14 cellular contexts compared by ENCODE assay signal in the genomic region with DNA sequence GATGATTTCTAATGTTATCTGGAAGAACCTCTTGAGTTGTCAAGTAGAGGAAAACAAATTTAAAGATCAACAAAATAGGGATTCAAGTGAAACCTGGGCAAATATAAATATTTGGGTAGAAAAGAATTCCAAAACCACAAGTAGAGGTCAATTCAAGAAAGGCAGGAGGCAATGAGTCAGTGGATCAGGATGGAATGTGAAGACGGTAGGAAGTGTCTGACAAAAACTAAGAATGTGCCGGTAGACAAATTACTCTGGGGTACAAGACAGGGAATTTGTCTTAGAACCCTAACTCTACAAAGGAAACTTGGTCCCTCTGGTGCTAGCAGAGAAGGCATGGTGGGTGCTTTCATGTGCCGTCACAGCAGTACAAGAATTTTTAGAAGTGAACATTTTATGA. TPM values are rescaled to one million over a fixed set of nuclear protein-coding genes. Genes with fewer than 3 reads are reported as not detected.
DNase-seq lines count a peak whose midpoint lies in the region; ATAC-seq, FAIRE-seq and TF ChIP-seq lines count a peak whose summit lies in the region.
"Had no signal": no experiment of that assay in that cellular context is flagged by ENCODE, and none has a peak within 500 bp of the region (broad histone marks: within the 10 kb centered on the region; RNA-seq: fewer than 3 reads in every experiment).

No MANE protein-coding gene starts in this region.

- BruUV-seq in HepG2 (replicated peaks; lab: Mats Ljungman, UMichigan), result no TSS peak

- no peak overlapping the region for H3K4me3 ChIP-seq in CD8-positive, alpha-beta memory T cell (ENCODE audit: low read length)
- H3K4me3 ChIP-seq in HUES64 (ENCODE audit: low read length), result no peak overlapping the region
- no peak overlapping the region for H3K4me3 ChIP-seq in astrocyte of the spinal cord (ENCODE audit: low read depth, low read length)
- no peak overlapping the region for H3K4me3 ChIP-seq in HepG2 (replicated peaks in 1 of 3; ENCODE audit: insufficient read depth in 1 of 3, low read depth in 2 of 3, low read length in 3 of 3)
- H3K4me3 ChIP-seq in suprapubic skin, result no peak overlapping the region

- H3K27ac ChIP-seq in CD8-positive, alpha-beta memory T cell (ENCODE audit: low read depth, low read length), result no peak overlapping the region
- peak overlapping the region; percentile 43; the same call in 1 of the 2 replicates for H3K27ac ChIP-seq in HUES64 (ENCODE audit: low read depth, low read length)
- H3K27ac ChIP-seq in HepG2 (ENCODE audit: extremely low read length, insufficient read depth, low read length), result no peak overlapping the region
- H3K27ac ChIP-seq in suprapubic skin, result no peak overlapping the region

- no peaks in the 10 kb centered on the region for H3K9me3 Mint-ChIP-seq in CD8-positive, alpha-beta memory T cell
- H3K9me3 Mint-ChIP-seq: activated T-cell treated with anti-CD3 and anti-CD28 coated beads, Interleukin-2, amount 50 U/mL, for 4 hours; stimulated activated naive B cell treated with anti-CD40 and anti-IgM and Interleukin-4, amounts not matched to agents 10 μg/mL and 1 μg/mL and 100 μg/mL, for 72 hours had no signal

- H3K4me1 Mint-ChIP-seq in CD8-positive, alpha-beta memory T cell, result peaks cover 47 to 65% (median 57%) of the 10 kb centered on the region in 3 donors
- H3K4me1 Mint-ChIP-seq: stimulated activated naive B cell treated with anti-CD40 and anti-IgM and Interleukin-4, amounts not matched to agents 10 μg/mL and 1 μg/mL and 100 μg/mL, for 72 hours had no signal

- H3K4me3 Mint-ChIP-seq in CD8-positive, alpha-beta memory T cell, result peak overlapping the region in 2 of 7 donors; percentile 10 to 11
- H3K4me3 Mint-ChIP-seq: activated T-cell treated with anti-CD3 and anti-CD28 coated beads, Interleukin-2, amount 50 U/mL, for 4 hours; stimulated activated naive B cell treated with anti-CD40 and anti-IgM and Interleukin-4, amounts not matched to agents 10 μg/mL and 1 μg/mL and 100 μg/mL, for 72 hours had no signal

- no peak for DNase-seq in CD8-positive, alpha-beta memory T cell
- DNase-seq in astrocyte of the spinal cord (ENCODE audit: low read depth, low spot score), result peak; percentile 62
- DNase-seq in kidney tubule cell (ENCODE audit: low spot score), result peak; percentile 60
- no peak for DNase-seq in HepG2 (ENCODE audit: low spot score)
- no peak for DNase-seq in iPS-NIHi11 (ENCODE audit: low spot score)
- no peak for DNase-seq in suprapubic skin (ENCODE audit: low spot score in 2 of 2)
- DNase-seq in nucleus accumbens (lab: John Stamatoyannopoulos, UW), result no peak
- DNase-seq: activated T-cell treated with anti-CD3 and anti-CD28 coated beads, Interleukin-2, amount 50 U/mL, for 4 hours; KBM-7; NCI-H2081 treated with DMSO at 0.1 percent for 48 hours; stimulated activated naive B cell treated with anti-CD40 and anti-IgM and Interleukin-4, amounts not matched to agents 10 μg/mL and 1 μg/mL and 100 μg/mL, for 72 hours had no signal

- no peaks in the 10 kb centered on the region for H3K79me2 ChIP-seq in HepG2 (ENCODE audit: insufficient read depth, low read length)

- H3K27me3 ChIP-seq in CD8-positive, alpha-beta memory T cell (ENCODE audit: insufficient read depth, low read length, poor library complexity, severe bottlenecking), result no peaks in the 10 kb centered on the region
- no peaks in the 10 kb centered on the region for H3K27me3 ChIP-seq in HUES64 (ENCODE audit: insufficient read depth, low read length)
- no peaks in the 10 kb centered on the region; a peak in 1 of 5 replicates for H3K27me3 ChIP-seq in HepG2 (ENCODE audit: control insufficient read depth in 1 of 2, insufficient read depth in 2 of 2, low read length in 2 of 2)
- H3K27me3 ChIP-seq in suprapubic skin, result no peaks in the 10 kb centered on the region

- TF ChIP-seq EP300 in HepG2 (IDR thresholded peaks at IDR 0.05; ENCODE audit: low read depth in 2 of 2, low read length in 2 of 2) (no peak), HepG2 (CRISPR knock-in tag; IDR thresholded peaks at IDR 0.05; ENCODE audit: borderline replicate concordance) (no peak), suprapubic skin (IDR thresholded peaks at IDR 0.05) (no peak)

- FAIRE-seq in HepG2 (lab: Jason Lieb, UNC), result no peak

- TF ChIP-seq POLR2A in HepG2 (IDR thresholded peaks at IDR 0.05; ENCODE audit: insufficient read depth in 1 of 2, low read depth in 2 of 2, low read length in 2 of 2), result no peak
- no peak for TF ChIP-seq POLR2A in suprapubic skin (IDR thresholded peaks at IDR 0.05)

- POLR2A ChIA-PET in CD8-positive, alpha-beta memory T cell (lab: Charles Lee), result no interaction called here
- POLR2A ChIA-PET in HepG2 (lab: Yijun Ruan, JAX), result no interaction called here

- intact Hi-C loops in HepG2 (cut with micrococcal nuclease; ENCODE audit: unreplicated experiment), result no loop called here

- no peak for TF ChIP-seq RAD21 in HepG2 (CRISPR knock-in tag; IDR thresholded peaks at IDR 0.05)

- H4K20me1 ChIP-seq in HepG2 (ENCODE audit: insufficient read depth, low read length), result no peaks in the 10 kb centered on the region

- H3K36me3 ChIP-seq in CD8-positive, alpha-beta memory T cell (ENCODE audit: insufficient read depth, low read length), result peaks cover 9% of the 10 kb centered on the region
- H3K36me3 ChIP-seq in HUES64 (ENCODE audit: insufficient read depth, low read length) (no peaks in the 10 kb centered on the region), HepG2 (replicated peaks in 1 of 2; ENCODE audit: control insufficient read depth in 1 of 2, insufficient read depth in 2 of 2, low read length in 2 of 2) (no peaks in the 10 kb centered on the region), suprapubic skin (no peaks in the 10 kb centered on the region)

- H3K9me3 ChIP-seq in CD8-positive, alpha-beta memory T cell (ENCODE audit: low read length), result no peaks in the 10 kb centered on the region
- H3K9me3 ChIP-seq in HUES64 (ENCODE audit: insufficient read depth, low read depth, low read length), result no peaks in the 10 kb centered on the region
- H3K9me3 ChIP-seq in HepG2 (ENCODE audit: low read length), result no peaks in the 10 kb centered on the region
- no peaks in the 10 kb centered on the region for H3K9me3 ChIP-seq in suprapubic skin

- ATAC-seq in HepG2, result no peak
- ATAC-seq: SK-N-SH treated with all-trans-retinoic acid at 6 μM for 48 hours; stimulated activated naive B cell treated with anti-CD40 and anti-IgM and Interleukin-4, amounts not matched to agents 10 μg/mL and 1 μg/mL and 100 μg/mL, for 72 hours had no signal

- H3K27me3 Mint-ChIP-seq in CD8-positive, alpha-beta memory T cell, result no peaks in the 10 kb centered on the region
- H3K27me3 Mint-ChIP-seq: stimulated activated naive B cell treated with anti-CD40 and anti-IgM and Interleukin-4, amounts not matched to agents 10 μg/mL and 1 μg/mL and 100 μg/mL, for 72 hours had no signal

- TF ChIP-seq CTCF in astrocyte of the spinal cord (IDR thresholded peaks at IDR 0.05; ENCODE audit: low read depth, low read length), result no peak
- no peak for TF ChIP-seq CTCF in HepG2 (CRISPR knock-in tag; IDR thresholded peaks at IDR 0.05)
- no peak for TF ChIP-seq CTCF in suprapubic skin (IDR thresholded peaks at IDR 0.05)

- H3K9ac ChIP-seq in HUES64 (ENCODE audit: low read depth, low read length) (no peak overlapping the region), HepG2 (ENCODE audit: insufficient read depth, low read depth, low read length) (no peak overlapping the region)

- H3K4me2 ChIP-seq in HepG2 (ENCODE audit: low read depth, low read length), result no peak overlapping the region

- CTCF ChIA-PET in CD8-positive, alpha-beta memory T cell (lab: Charles Lee), result interaction anchor here (2.0 to 2.2 kb wide), 2 partner anchors 13 to 14 kb away, joined by 5 to 9 read pairs; partner anchors contain the start of gene ABCD2
- CTCF ChIA-PET in HepG2 (lab: Yijun Ruan, JAX; ENCODE audit: low intra/inter-chr PET ratio, low total read pairs), result no interaction called here

- H3K4me1 ChIP-seq in CD8-positive, alpha-beta memory T cell (ENCODE audit: insufficient read depth, low read length), result no peaks in the 10 kb centered on the region
- H3K4me1 ChIP-seq in HUES64 (ENCODE audit: insufficient read depth, low read length) (peaks cover 14% of the 10 kb centered on the region; the same call in 1 of the 2 replicates), HepG2 (ENCODE audit: insufficient read depth, low read length) (no peaks in the 10 kb centered on the region), suprapubic skin (no peaks in the 10 kb centered on the region)

- H3K36me3 Mint-ChIP-seq in CD8-positive, alpha-beta memory T cell, result peaks cover 9 to 71% (median 29%) of the 10 kb centered on the region in 3 donors
- H3K36me3 Mint-ChIP-seq: stimulated activated naive B cell treated with anti-CD40 and anti-IgM and Interleukin-4, amounts not matched to agents 10 μg/mL and 1 μg/mL and 100 μg/mL, for 72 hours had no signal

- H2AFZ ChIP-seq in HepG2 (ENCODE audit: low read length), result no peak overlapping the region

- WGBS in HUES64, result 81% methylated on average over 3 of the region's 3 CpGs
- WGBS in HepG2 (ENCODE audit: low lambda C conversion rate), result 29% methylated on average over 3 of the region's 3 CpGs
- WGBS in suprapubic skin, result 71% methylated on average over 3 of the region's 3 CpGs

- peak overlapping the region in 5 of 8 donors; percentile 4 to 51 (median 27) for H3K27ac Mint-ChIP-seq in CD8-positive, alpha-beta memory T cell
- H3K27ac Mint-ChIP-seq: stimulated activated naive B cell treated with anti-CD40 and anti-IgM and Interleukin-4, amounts not matched to agents 10 μg/mL and 1 μg/mL and 100 μg/mL, for 72 hours had no signal

- in situ Hi-C loops in astrocyte of the spinal cord (cut with HindIII; ENCODE audit: low sequenced_read_pairs) (no loop called here), HepG2 (cut with HindIII; ENCODE audit: extremely low pct_ligation_motif_present, low pct_unique_long_range_greater_than_20kb) (no loop called here)

RNA-seq across cellular contexts. Expression of gene ABCD2, which starts 13.6 kb away (rescaled TPM):
- total RNA-seq in CD8-positive, alpha-beta memory T cell, result 1 to 10 TPM; 4.5 to 5.0 TPM
- polyA plus RNA-seq in CD8-positive, alpha-beta memory T cell, result 8.7 TPM
- polyA plus RNA-seq in HUES64 (2013, experiment 1 of 2), result 0.05 TPM
- polyA plus RNA-seq in HUES64 (2013, experiment 2 of 2), result not detected
- total RNA-seq in HepG2 (2016; rRNA removed; fragmentation: Illumina TruSeq; extraction: Trizol), result not detected in 2 replicates
- not detected in 2 replicates for total RNA-seq in HepG2 (2016; cell fraction: cytosol; rRNA removed; fragmentation: Illumina TruSeq; extraction: Trizol; ENCODE audit: low read depth)
- total RNA-seq in HepG2 (2016; cell fraction: insoluble cytoplasmic fraction; rRNA removed; fragmentation: Illumina TruSeq; extraction: Trizol), result not detected in 2 replicates
- total RNA-seq in HepG2 (2016; cell fraction: membrane; rRNA removed; fragmentation: Illumina TruSeq; extraction: Trizol), result not detected in 2 replicates
- total RNA-seq in HepG2 (2016; cell fraction: nucleus; rRNA removed; fragmentation: Illumina TruSeq; extraction: Trizol), result not detected in 2 replicates
- polyA plus RNA-seq in HepG2 (2011; rRNA removed), result not detected in 2 replicates
- not detected in 2 replicates for polyA plus RNA-seq in HepG2 (2011; cell fraction: cytosol; rRNA removed)
- not detected in 2 replicates for polyA plus RNA-seq in HepG2 (2011; cell fraction: nucleus; rRNA removed)
- not detected in 2 replicates for polyA plus RNA-seq in HepG2 (2012)
- polyA plus RNA-seq in HepG2 (2016; cell fraction: cytosol; fragmentation: Illumina TruSeq; extraction: Trizol; ENCODE audit: low read depth), result not detected in 2 replicates
- not detected in 2 replicates for polyA plus RNA-seq in HepG2 (2016; cell fraction: insoluble cytoplasmic fraction; fragmentation: Illumina TruSeq; extraction: Trizol; ENCODE audit: low read depth)
- not detected in 2 replicates for polyA plus RNA-seq in HepG2 (2016; cell fraction: membrane; fragmentation: Illumina TruSeq; extraction: Trizol; ENCODE audit: low read depth)
- not detected in 2 replicates for polyA plus RNA-seq in HepG2 (2016; cell fraction: nucleus; fragmentation: Illumina TruSeq; extraction: Trizol; ENCODE audit: insufficient read depth, low read depth)
- not detected in 2 replicates for polyA minus RNA-seq in HepG2 (2011; rRNA and poly(A)+ RNA removed; ENCODE audit: low replicate concordance)
- polyA minus RNA-seq in HepG2 (2011; cell fraction: cytosol; rRNA and poly(A)+ RNA removed), result not detected in 2 replicates
- polyA minus RNA-seq in HepG2 (2011; cell fraction: nucleus; rRNA and poly(A)+ RNA removed), result not detected in 2 replicates
- total RNA-seq in suprapubic skin, result under 1 TPM; 0.08 to 0.72 (median 0.22) TPM
- total RNA-seq: pulmonary artery endothelial cell had no signal

Comparison
In these comparisons a context has a peak if more than half of its experiments do, and no peak if none do; other contexts are left out.
1. DNase-seq: peak in astrocyte of the spinal cord (single experiment) and kidney tubule cell (single experiment); none in CD8-positive, alpha-beta memory T cell (0 of 5), HepG2 (single experiment), iPS-NIHi11 (single experiment), suprapubic skin (0 of 2) and nucleus accumbens (0 of 56).